8 cellular contexts compared by ENCODE assay signal in the genomic region with DNA sequence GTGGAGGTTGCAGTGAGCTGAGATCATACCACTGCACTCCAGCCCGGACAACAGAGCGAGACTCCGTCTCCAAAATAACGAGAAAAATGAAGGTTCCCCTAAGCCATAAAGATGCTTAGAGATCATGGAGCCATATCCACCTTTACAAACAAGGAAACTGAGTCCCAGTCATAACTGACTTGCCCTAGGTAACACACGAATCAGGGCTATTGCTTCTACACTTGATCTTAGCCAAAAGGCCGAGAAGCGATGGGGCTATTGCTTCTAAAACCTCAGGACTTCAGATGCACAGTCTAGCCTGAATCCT. TPM values are rescaled to one million over a fixed set of nuclear protein-coding genes. Genes with fewer than 3 reads are reported as not detected.
A peak's percentile ranks its signal among the peaks of the same experiment; 100 is the strongest.
DNase-seq lines count a peak whose midpoint lies in the region; ATAC-seq and TF ChIP-seq lines count a peak whose summit lies in the region.

No MANE protein-coding gene starts in this region.

- peaks cover 49% of the 10 kb centered on the region for H3K4me1 Mint-ChIP-seq in activated CD4-positive, alpha-beta memory T cell treated with anti-CD3 and anti-CD28 coated beads, Interleukin-2, amount 10 ng/mL, durations not matched to agents 7 days and 5 days
- peaks cover 37 to 72% of the 10 kb centered on the region in 2 donors for H3K4me1 Mint-ChIP-seq in stimulated activated naive B cell treated with anti-CD40 and anti-IgM and Interleukin-4, amounts not matched to agents 10 μg/mL and 1 μg/mL and 100 μg/mL, for 72 hours

- H3K27ac Mint-ChIP-seq in activated CD4-positive, alpha-beta memory T cell treated with anti-CD3 and anti-CD28 coated beads, Interleukin-2, amount 10 ng/mL, durations not matched to agents 7 days and 5 days = peak overlapping the region; percentile 84
- H3K27ac Mint-ChIP-seq in stimulated activated naive B cell treated with anti-CD40 and anti-IgM and Interleukin-4, amounts not matched to agents 10 μg/mL and 1 μg/mL and 100 μg/mL, for 72 hours = peak overlapping the region; percentile 91

- H3K9me3 Mint-ChIP-seq in activated CD4-positive, alpha-beta memory T cell treated with anti-CD3 and anti-CD28 coated beads, Interleukin-2, amount 10 ng/mL, durations not matched to agents 7 days and 5 days = no peaks in the 10 kb centered on the region
- peaks cover 7% of the 10 kb centered on the region in 2 donors for H3K9me3 Mint-ChIP-seq in stimulated activated naive B cell treated with anti-CD40 and anti-IgM and Interleukin-4, amounts not matched to agents 10 μg/mL and 1 μg/mL and 100 μg/mL, for 72 hours

- ATAC-seq in stimulated activated naive B cell treated with anti-CD40 and anti-IgM and Interleukin-4, amounts not matched to agents 10 μg/mL and 1 μg/mL and 100 μg/mL, for 72 hours (replicated peaks) = no peak
- ATAC-seq in HG02610 (IDR thresholded peaks at IDR 0.05; ENCODE audit: unreplicated experiment) (no peak), GM19452 (IDR thresholded peaks at IDR 0.05; ENCODE audit: unreplicated experiment) (no peak)

- peaks cover 4% of the 10 kb centered on the region for H3K36me3 Mint-ChIP-seq in activated CD4-positive, alpha-beta memory T cell treated with anti-CD3 and anti-CD28 coated beads, Interleukin-2, amount 10 ng/mL, durations not matched to agents 7 days and 5 days (ENCODE audit: low read depth)
- peaks cover 14 to 21% of the 10 kb centered on the region in 2 donors for H3K36me3 Mint-ChIP-seq in stimulated activated naive B cell treated with anti-CD40 and anti-IgM and Interleukin-4, amounts not matched to agents 10 μg/mL and 1 μg/mL and 100 μg/mL, for 72 hours

- DNase-seq in HFF-Myc (ENCODE audit: extremely low read depth, low read depth) = no peak
- no peak for DNase-seq in activated CD4-positive, alpha-beta memory T cell treated with anti-CD3 and anti-CD28 coated beads, Interleukin-2, amount 10 ng/mL, durations not matched to agents 7 days and 5 days
- no peak for DNase-seq in stimulated activated naive B cell treated with anti-CD40 and anti-IgM and Interleukin-4, amounts not matched to agents 10 μg/mL and 1 μg/mL and 100 μg/mL, for 72 hours
- DNase-seq in AML-193 (lab: John Stamatoyannopoulos, UW) = no peak
- DNase-seq in NAMALWA (ENCODE audit: low spot score) = no peak

- TF ChIP-seq CTCF in HFF-Myc (IDR thresholded peaks at IDR 0.05; ENCODE audit: low read depth, low read length, missing control alignments) = no peak

- POLR2A ChIA-PET in activated CD4-positive, alpha-beta memory T cell treated with anti-CD3 and anti-CD28 coated beads, Interleukin-2, amount 10 ng/mL, durations not matched to agents 7 days and 5 days (lab: Charles Lee) = interaction anchor here (0.6 to 4.7 kb wide), 5 partner anchors 9 to 16 kb away, joined by 3 to 47 read pairs (median 4); a partner anchor contains a TSS

- H3K4me3 ChIP-seq in HFF-Myc (replicated peaks; ENCODE audit: low read depth, low read length) = peak overlapping the region; percentile 2; the same call in 1 of the 2 replicates
- H3K4me3 ChIP-seq in iPS-15b (ENCODE audit: low read depth, low read length) = peak overlapping the region; percentile 6

- H3K27me3 Mint-ChIP-seq in activated CD4-positive, alpha-beta memory T cell treated with anti-CD3 and anti-CD28 coated beads, Interleukin-2, amount 10 ng/mL, durations not matched to agents 7 days and 5 days = no peaks in the 10 kb centered on the region
- H3K27me3 Mint-ChIP-seq in stimulated activated naive B cell treated with anti-CD40 and anti-IgM and Interleukin-4, amounts not matched to agents 10 μg/mL and 1 μg/mL and 100 μg/mL, for 72 hours = no peaks in the 10 kb centered on the region

- H3K9me3 ChIP-seq in iPS-15b (ENCODE audit: control insufficient read depth, insufficient read depth, low read length) = no peaks in the 10 kb centered on the region

- CTCF ChIA-PET in activated CD4-positive, alpha-beta memory T cell treated with anti-CD3 and anti-CD28 coated beads, Interleukin-2, amount 10 ng/mL, durations not matched to agents 7 days and 5 days (lab: Charles Lee) = interaction anchor here (0.7 to 2.0 kb wide), 4 partner anchors 10 to 15 kb away, joined by 3 to 11 read pairs (median 6); a partner anchor contains a TSS

- peak overlapping the region; percentile 70 for H3K4me3 Mint-ChIP-seq in activated CD4-positive, alpha-beta memory T cell treated with anti-CD3 and anti-CD28 coated beads, Interleukin-2, amount 10 ng/mL, durations not matched to agents 7 days and 5 days
- H3K4me3 Mint-ChIP-seq in stimulated activated naive B cell treated with anti-CD40 and anti-IgM and Interleukin-4, amounts not matched to agents 10 μg/mL and 1 μg/mL and 100 μg/mL, for 72 hours = peak overlapping the region; percentile 85 to 87

- H3K4me1 ChIP-seq in iPS-15b (ENCODE audit: control insufficient read depth, insufficient read depth, low read length) = peaks cover 9% of the 10 kb centered on the region

- H3K36me3 ChIP-seq in iPS-15b (ENCODE audit: control insufficient read depth, insufficient read depth, low read length) = peaks cover 6% of the 10 kb centered on the region

- no peak overlapping the region for H3K9ac ChIP-seq in iPS-15b (ENCODE audit: low read depth, low read length)

- no peaks in the 10 kb centered on the region for H3K27me3 ChIP-seq in iPS-15b (ENCODE audit: control insufficient read depth, insufficient read depth, low read length)

RNA-seq across cellular contexts. Expression of a gene that starts 3.2 kb away (rescaled TPM):
- 10 to 100 TPM; 18.7 to 19.1 TPM for total RNA-seq in activated CD4-positive, alpha-beta memory T cell treated with anti-CD3 and anti-CD28 coated beads, Interleukin-2, amount 10 ng/mL, durations not matched to agents 7 days and 5 days

RNA-seq across cellular contexts. Expression of a gene that starts 12.0 kb away (rescaled TPM):
- total RNA-seq in activated CD4-positive, alpha-beta memory T cell treated with anti-CD3 and anti-CD28 coated beads, Interleukin-2, amount 10 ng/mL, durations not matched to agents 7 days and 5 days = 1 to 10 TPM; 3.9 to 4.5 TPM

RNA-seq across cellular contexts. Expression of a gene that starts 14.7 kb away (rescaled TPM):
- total RNA-seq in activated CD4-positive, alpha-beta memory T cell treated with anti-CD3 and anti-CD28 coated beads, Interleukin-2, amount 10 ng/mL, durations not matched to agents 7 days and 5 days = 10 to 100 TPM; 27.7 to 29.5 TPM

RNA-seq across cellular contexts. Expression of a gene that starts 15.0 kb away (rescaled TPM):
- 1,000 to 10,000 TPM; 1,511 to 1,528 TPM for total RNA-seq in activated CD4-positive, alpha-beta memory T cell treated with anti-CD3 and anti-CD28 coated beads, Interleukin-2, amount 10 ng/mL, durations not matched to agents 7 days and 5 days

RNA-seq across cellular contexts. Expression of a gene that starts 19.1 kb away (rescaled TPM):
- total RNA-seq in activated CD4-positive, alpha-beta memory T cell treated with anti-CD3 and anti-CD28 coated beads, Interleukin-2, amount 10 ng/mL, durations not matched to agents 7 days and 5 days = 1 to 10 TPM; 1.3 to 2.6 TPM
